Comparison of ENCODE assay signal across 5 cellular contexts in genomic region chr10:30611041-30611440, GRCh38. TPM values are rescaled to one million over a fixed set of nuclear protein-coding genes. Genes with fewer than 3 reads are reported as not detected.
"Had no signal": no experiment of that assay in that cellular context is flagged by ENCODE, and none has a peak within 500 bp of the region (broad histone marks: within the 10 kb centered on the region; RNA-seq: fewer than 3 reads in every experiment).

No MANE protein-coding gene starts in this region.

RNA-seq across cellular contexts. Expression of gene LYZL2, which starts 18.5 kb away (rescaled TPM):
- total RNA-seq: GM23338, H1, H9, HT-29 had no signal
- polyA plus RNA-seq: GM23338, H1, IgD-negative memory B cell had no signal
